ENCODE assay signal across 8 cellular contexts in the genomic region with DNA sequence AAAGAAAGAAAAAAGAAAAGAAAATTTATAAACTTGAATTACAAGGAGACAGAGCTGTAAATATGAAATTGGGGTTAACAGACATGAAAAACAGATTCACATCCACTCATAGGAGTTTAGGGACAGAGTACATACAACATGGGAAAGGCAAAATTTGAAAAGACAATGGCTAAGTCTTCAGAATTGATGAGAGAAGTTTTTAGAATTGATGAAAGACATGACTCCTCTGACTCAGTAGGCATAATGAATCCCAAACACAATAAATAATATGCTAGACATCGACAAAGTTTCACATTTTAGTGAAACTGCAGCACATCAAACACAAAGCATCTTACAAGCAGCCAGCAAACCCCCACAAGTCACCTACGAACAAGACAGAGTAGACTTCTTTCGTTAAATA.
"Had no signal": no experiment of that assay in that cellular context is flagged by ENCODE, and none has a peak within 500 bp of the region (broad histone marks: within the 10 kb centered on the region; RNA-seq: fewer than 3 reads in every experiment).

No MANE protein-coding gene starts in this region.

- H3K9me3 Mint-ChIP-seq: H9, HFFc6, IgD-negative memory B cell had no signal

- ATAC-seq: HepG2 had no signal

- H3K4me3 Mint-ChIP-seq: H9, HFFc6, IgD-negative memory B cell had no signal

- H3K27me3 Mint-ChIP-seq: IgD-negative memory B cell had no signal

- H3K27ac Mint-ChIP-seq: H9, HFFc6, IgD-negative memory B cell had no signal

- FAIRE-seq: HepG2 had no signal

- DNase-seq: GM23248, GOT3, H9, HCEC 1CT, HFFc6, KG1 had no signal
